In the genomic region with DNA sequence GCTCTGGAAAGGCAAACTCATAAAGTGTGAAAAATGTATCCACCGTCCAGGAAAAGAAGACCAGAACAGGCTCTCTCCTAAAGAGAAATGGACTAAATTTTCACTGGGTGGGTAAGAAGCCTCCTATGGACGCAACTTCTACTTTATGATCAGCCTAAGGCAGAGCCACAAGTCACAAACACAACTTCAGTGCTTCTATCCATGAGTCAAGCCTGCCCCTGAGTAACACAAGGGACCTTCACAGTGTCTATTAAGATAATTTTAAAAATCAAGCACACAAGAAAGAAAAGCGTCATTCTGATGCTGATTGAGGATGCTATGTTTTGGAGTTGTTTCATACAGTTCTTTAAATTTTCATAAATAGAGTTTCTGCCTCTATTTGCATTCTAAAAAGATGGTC, we compare ENCODE assay signal across 16 cellular contexts.
A peak's percentile ranks its signal among the peaks of the same experiment; 100 is the strongest.
DNase-seq lines count a peak whose midpoint lies in the region; ATAC-seq and TF ChIP-seq lines count a peak whose summit lies in the region.
"Had no signal": no experiment of that assay in that cellular context is flagged by ENCODE, and none has a peak within 500 bp of the region (broad histone marks: within the 10 kb centered on the region; RNA-seq: fewer than 3 reads in every experiment).

No MANE protein-coding gene starts in this region.

- H3K4me2 ChIP-seq in neural cell (ENCODE audit: low read length): no peak overlapping the region
- H3K4me2 ChIP-seq in PC-9: no peak overlapping the region

- no peak overlapping the region for H3K9ac ChIP-seq in HUES6 (ENCODE audit: low read length)
- no peak overlapping the region for H3K9ac ChIP-seq in neural cell (ENCODE audit: low read length)

- CTCF ChIA-PET in activated CD4-positive, alpha-beta memory T cell treated with anti-CD3 and anti-CD28 coated beads for 36 hours (lab: Charles Lee): interaction anchor here (0.9 kb wide), 1 partner anchor 17 kb away, joined by 4 read pairs; no protein-coding TSS in a partner anchor
- CTCF ChIA-PET in activated CD4-positive, alpha-beta memory T cell treated with anti-CD3 and anti-CD28 coated beads, Interleukin-2, amount 10 ng/mL, durations not matched to agents 7 days and 5 days (lab: Charles Lee): no interaction called here
- CTCF ChIA-PET in Panc1 (lab: Charles Lee): no interaction called here
- CTCF ChIA-PET in PC-9 (lab: Charles Lee): no interaction called here

- peaks cover 10% of the 10 kb centered on the region; the same call in 1 of the 2 replicates for H3K4me1 ChIP-seq in HUES6 (ENCODE audit: control insufficient read depth, insufficient read depth, low read length)
- no peaks in the 10 kb centered on the region for H3K4me1 ChIP-seq in Panc1 (ENCODE audit: control insufficient read depth, insufficient read depth, low read length)
- no peaks in the 10 kb centered on the region for H3K4me1 ChIP-seq in tibial nerve
- H3K4me1 ChIP-seq in PC-9 (replicated peaks; ENCODE audit: insufficient read depth): no peaks in the 10 kb centered on the region
- H3K4me1 ChIP-seq: SJSA1 had no signal

- H4K20me1 ChIP-seq in neural cell (ENCODE audit: insufficient read depth): no peaks in the 10 kb centered on the region
- H4K20me1 ChIP-seq in PC-9 (ENCODE audit: insufficient read depth): no peaks in the 10 kb centered on the region

- no peaks in the 10 kb centered on the region for H3K9me2 ChIP-seq in neural cell (ENCODE audit: insufficient read depth, low read length)
- H3K9me2 ChIP-seq in PC-9 (ENCODE audit: insufficient read depth): no peaks in the 10 kb centered on the region

- ATAC-seq in Panc1: no peak
- ATAC-seq: Right ventricle myocardium inferior had no signal

- H3K4me3 ChIP-seq in HUES6 (ENCODE audit: low read depth, low read length) (no peak overlapping the region), Panc1 (ENCODE audit: low read depth in 2 of 2, low read length in 2 of 2) (no peak overlapping the region), neural cell (ENCODE audit: low read length) (peak overlapping the region; percentile 35), tibial nerve (peak overlapping the region in 1 of 4 donors; percentile 3), PC-9 (no peak overlapping the region)
- H3K4me3 ChIP-seq: SJSA1 had no signal

- POLR2A ChIA-PET in activated CD4-positive, alpha-beta memory T cell treated with anti-CD3 and anti-CD28 coated beads for 36 hours (lab: Charles Lee): interaction anchor here (0.6 kb wide), 1 partner anchor 548 kb away, joined by 3 read pairs; no protein-coding TSS in a partner anchor
- POLR2A ChIA-PET in activated CD4-positive, alpha-beta memory T cell treated with anti-CD3 and anti-CD28 coated beads, Interleukin-2, amount 10 ng/mL, durations not matched to agents 7 days and 5 days (lab: Charles Lee): no interaction called here
- POLR2A ChIA-PET in Panc1 (lab: Charles Lee): no interaction called here
- POLR2A ChIA-PET in PC-9 (lab: Charles Lee; ENCODE audit: unreplicated experiment): no interaction called here

- TF ChIP-seq CTCF in Panc1 (IDR thresholded peaks at IDR 0.05): no peak
- TF ChIP-seq CTCF in neural cell (IDR thresholded peaks at IDR 0.05; ENCODE audit: poor library complexity, severe bottlenecking): no peak
- TF ChIP-seq CTCF in tibial nerve (IDR thresholded peaks at IDR 0.05): no peak
- TF ChIP-seq CTCF in PC-9 (conservative IDR thresholded peaks at IDR 0.05): no peak

- no peaks in the 10 kb centered on the region for H3K36me3 ChIP-seq in HUES6 (ENCODE audit: control insufficient read depth, insufficient read depth, low read length)
- no peaks in the 10 kb centered on the region for H3K36me3 ChIP-seq in Panc1 (ENCODE audit: control insufficient read depth, insufficient read depth, low read length)
- no peaks in the 10 kb centered on the region for H3K36me3 ChIP-seq in neural cell (ENCODE audit: insufficient read depth, low read length)
- no peaks in the 10 kb centered on the region for H3K36me3 ChIP-seq in tibial nerve
- no peaks in the 10 kb centered on the region for H3K36me3 ChIP-seq in PC-9 (ENCODE audit: low read depth)
- H3K36me3 ChIP-seq: SJSA1 had no signal

- H3K36me3 Mint-ChIP-seq in activated CD4-positive, alpha-beta memory T cell treated with anti-CD3 and anti-CD28 coated beads for 36 hours: peaks cover 3% of the 10 kb centered on the region
- no peaks in the 10 kb centered on the region for H3K36me3 Mint-ChIP-seq in activated CD4-positive, alpha-beta memory T cell treated with anti-CD3 and anti-CD28 coated beads, Interleukin-2, amount 10 ng/mL, durations not matched to agents 7 days and 5 days (ENCODE audit: low read depth)
- H3K36me3 Mint-ChIP-seq: CD8-positive, alpha-beta memory T cell had no signal

- H3K27ac ChIP-seq in HUES6 (ENCODE audit: low read depth, low read length) (0 out of 2 replicates have a peak overlapping the region, but pooled peaks have one; percentile 25), Panc1 (ENCODE audit: low read length) (0 out of 2 replicates have a peak overlapping the region, but pooled peaks have one; percentile 2), neural cell (ENCODE audit: low read length) (no peak overlapping the region), tibial nerve (peak overlapping the region in 1 of 4 donors; percentile 57), PC-9 (no peak overlapping the region)
- H3K27ac ChIP-seq: C4-2B, SJSA1 had no signal

- 47 to 71% methylated on average over 2 to 3 of the region's 3 CpGs for WGBS in tibial nerve, 2 donors

- peaks cover 24% of the 10 kb centered on the region for H3K4me1 Mint-ChIP-seq in activated CD4-positive, alpha-beta memory T cell treated with anti-CD3 and anti-CD28 coated beads for 36 hours (ENCODE audit: low read depth)
- peaks cover 14% of the 10 kb centered on the region for H3K4me1 Mint-ChIP-seq in activated CD4-positive, alpha-beta memory T cell treated with anti-CD3 and anti-CD28 coated beads, Interleukin-2, amount 10 ng/mL, durations not matched to agents 7 days and 5 days
- H3K4me1 Mint-ChIP-seq: CD8-positive, alpha-beta memory T cell had no signal

- no peak for TF ChIP-seq RAD21 in neural cell (conservative IDR thresholded peaks at IDR 0.05)

- intact Hi-C loops in activated CD4-positive, alpha-beta memory T cell treated with anti-CD3 and anti-CD28 coated beads for 36 hours (cut with micrococcal nuclease): loop anchor here (10.0 kb wide), 2 partner anchors 761 to 861 kb away; a partner anchor contains a TSS
- intact Hi-C loops in Panc1 (cut with micrococcal nuclease; ENCODE audit: unreplicated experiment): no loop called here
- intact Hi-C loops in PC-9 (cut with micrococcal nuclease; ENCODE audit: unreplicated experiment): no loop called here

- no peak for TF ChIP-seq POLR2A in tibial nerve (IDR thresholded peaks at IDR 0.05)

- no TSS peak for BruUV-seq in Panc1 (replicated peaks; lab: Mats Ljungman, UMichigan)
- no TSS peak for BruUV-seq in PC-9 (replicated peaks; lab: Mats Ljungman, UMichigan)

- no peaks in the 10 kb centered on the region for H3K9me3 Mint-ChIP-seq in activated CD4-positive, alpha-beta memory T cell treated with anti-CD3 and anti-CD28 coated beads for 36 hours
- peaks cover 9% of the 10 kb centered on the region for H3K9me3 Mint-ChIP-seq in activated CD4-positive, alpha-beta memory T cell treated with anti-CD3 and anti-CD28 coated beads, Interleukin-2, amount 10 ng/mL, durations not matched to agents 7 days and 5 days

- H2AFZ ChIP-seq in neural cell (ENCODE audit: low read depth, low read length) (no peak overlapping the region), PC-9 (no peak overlapping the region)

- no peaks in the 10 kb centered on the region for H3F3A ChIP-seq in neural cell (ENCODE audit: insufficient read depth, low read length, poor library complexity, severe bottlenecking)
- no peaks in the 10 kb centered on the region for H3F3A ChIP-seq in PC-9 (ENCODE audit: insufficient read depth, low read depth)

- H3K27me3 ChIP-seq in HUES6 (ENCODE audit: control insufficient read depth, insufficient read depth, low read length): no peaks in the 10 kb centered on the region
- H3K27me3 ChIP-seq in Panc1 (ENCODE audit: control insufficient read depth, insufficient read depth, low read length): no peaks in the 10 kb centered on the region
- H3K27me3 ChIP-seq in neural cell (ENCODE audit: insufficient read depth, low read depth, low read length): peaks cover 3% of the 10 kb centered on the region
- H3K27me3 ChIP-seq in tibial nerve: no peaks in the 10 kb centered on the region
- H3K27me3 ChIP-seq in PC-9 (ENCODE audit: insufficient read depth, low read depth): no peaks in the 10 kb centered on the region
- H3K27me3 ChIP-seq: SJSA1 had no signal

- H3K9me3 ChIP-seq in HUES6 (ENCODE audit: control insufficient read depth, insufficient read depth, low read depth, low read length) (peaks cover 4% of the 10 kb centered on the region), Panc1 (ENCODE audit: control insufficient read depth, insufficient read depth, low read depth, low read length) (no peaks in the 10 kb centered on the region), neural cell (ENCODE audit: low read length) (no peaks in the 10 kb centered on the region), tibial nerve (no peaks in the 10 kb centered on the region), PC-9 (ENCODE audit: insufficient read depth, low read depth) (no peaks in the 10 kb centered on the region)
- H3K9me3 ChIP-seq: SJSA1 had no signal

- H3K27ac Mint-ChIP-seq in activated CD4-positive, alpha-beta memory T cell treated with anti-CD3 and anti-CD28 coated beads for 36 hours: peak overlapping the region; percentile 90
- H3K27ac Mint-ChIP-seq in activated CD4-positive, alpha-beta memory T cell treated with anti-CD3 and anti-CD28 coated beads, Interleukin-2, amount 10 ng/mL, durations not matched to agents 7 days and 5 days: no peak overlapping the region
- H3K27ac Mint-ChIP-seq: CD8-positive, alpha-beta memory T cell had no signal

- H3K79me2 ChIP-seq in neural cell (replicated peaks; ENCODE audit: insufficient read depth, low read length) (no peaks in the 10 kb centered on the region), PC-9 (ENCODE audit: low read depth) (no peaks in the 10 kb centered on the region)

- in situ Hi-C loops in Panc1 (cut with HindIII; ENCODE audit: low pct_unique_long_range_greater_than_20kb, low sequenced_read_pairs): no loop called here

- TF ChIP-seq EP300 in neural cell (conservative IDR thresholded peaks at IDR 0.05; ENCODE audit: poor library complexity, severe bottlenecking) (no peak), tibial nerve (IDR thresholded peaks at IDR 0.05) (no peak)

- no peak for DNase-seq in activated CD4-positive, alpha-beta memory T cell treated with anti-CD3 and anti-CD28 coated beads for 36 hours
- DNase-seq in activated CD4-positive, alpha-beta memory T cell treated with anti-CD3 and anti-CD28 coated beads, Interleukin-2, amount 10 ng/mL, durations not matched to agents 7 days and 5 days: no peak
- no peak for DNase-seq in Panc1 (ENCODE audit: low read depth, low spot score)
- DNase-seq in tibial nerve (ENCODE audit: low spot score in 2 of 2): no peak
- DNase-seq in PC-9: no peak
- no peak for DNase-seq in effector CD4-positive, alpha-beta T cell
- DNase-seq: CD8-positive, alpha-beta memory T cell; KG1; NCI-H2029 treated with DMSO at 0.1 percent for 48 hours; NCI-H226; NCI-H510A treated with DMSO at 0.1 percent for 48 hours had no signal

- H3K27me3 Mint-ChIP-seq in activated CD4-positive, alpha-beta memory T cell treated with anti-CD3 and anti-CD28 coated beads for 36 hours: no peaks in the 10 kb centered on the region
- H3K27me3 Mint-ChIP-seq in activated CD4-positive, alpha-beta memory T cell treated with anti-CD3 and anti-CD28 coated beads, Interleukin-2, amount 10 ng/mL, durations not matched to agents 7 days and 5 days: no peaks in the 10 kb centered on the region

- no peak overlapping the region for H3K4me3 Mint-ChIP-seq in activated CD4-positive, alpha-beta memory T cell treated with anti-CD3 and anti-CD28 coated beads for 36 hours
- H3K4me3 Mint-ChIP-seq in activated CD4-positive, alpha-beta memory T cell treated with anti-CD3 and anti-CD28 coated beads, Interleukin-2, amount 10 ng/mL, durations not matched to agents 7 days and 5 days: no peak overlapping the region
- H3K4me3 Mint-ChIP-seq: CD8-positive, alpha-beta memory T cell had no signal

Comparison
In these comparisons a context has a peak if more than half of its experiments do, and no peak if none do; other contexts are left out.
1. H3K27ac ChIP-seq: peak in HUES6 (single experiment) and Panc1 (single experiment); none in neural cell (single experiment) and PC-9 (single experiment).